Comparison of ENCODE assay signal across 1 cellular context in the genomic region with DNA sequence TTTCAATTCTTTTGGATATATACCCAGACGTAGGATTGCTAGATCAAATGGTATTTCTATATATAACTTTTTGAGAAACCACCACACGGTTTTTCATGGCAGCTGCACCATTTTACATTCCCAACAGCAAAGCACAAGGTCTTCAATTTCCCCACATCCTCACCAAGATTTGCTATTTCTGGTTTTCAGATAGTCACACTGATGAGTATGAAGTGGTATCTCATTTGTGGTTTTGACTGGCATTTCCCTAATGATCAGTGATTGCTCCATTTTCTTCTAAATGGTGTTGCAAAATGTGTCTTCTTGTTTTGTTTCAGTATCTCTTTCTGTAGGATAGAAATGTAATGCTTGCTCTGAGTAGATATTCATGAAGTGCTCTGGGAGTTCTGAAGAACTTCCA.
TF ChIP-seq lines count a peak whose summit lies in the region.

No MANE protein-coding gene starts in this region.

TF ChIP-seq in IMR-90, 13 proteins besides CTCF, POLR2A, EP300 and RAD21 (continued from another document):
- TF ChIP-seq, protein P1, sequence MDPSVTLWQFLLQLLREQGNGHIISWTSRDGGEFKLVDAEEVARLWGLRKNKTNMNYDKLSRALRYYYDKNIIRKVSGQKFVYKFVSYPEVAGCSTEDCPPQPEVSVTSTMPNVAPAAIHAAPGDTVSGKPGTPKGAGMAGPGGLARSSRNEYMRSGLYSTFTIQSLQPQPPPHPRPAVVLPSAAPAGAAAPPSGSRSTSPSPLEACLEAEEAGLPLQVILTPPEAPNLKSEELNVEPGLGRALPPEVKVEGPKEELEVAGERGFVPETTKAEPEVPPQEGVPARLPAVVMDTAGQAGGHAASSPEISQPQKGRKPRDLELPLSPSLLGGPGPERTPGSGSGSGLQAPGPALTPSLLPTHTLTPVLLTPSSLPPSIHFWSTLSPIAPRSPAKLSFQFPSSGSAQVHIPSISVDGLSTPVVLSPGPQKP (IDR thresholded peaks at IDR 0.05; ENCODE audit: borderline replicate concordance, low read depth, low read length): no peak
- TF ChIP-seq MAFK (IDR thresholded peaks at IDR 0.05; ENCODE audit: low read depth, low read length) (no peak), CEBPB (IDR thresholded peaks at IDR 0.05; ENCODE audit: low read depth, low read length) (no peak)
